In genomic region chr16:3610698-3611144, GRCh38 we compare ENCODE assay signal across 8 cellular contexts. TPM values are rescaled to one million over a fixed set of nuclear protein-coding genes. Genes with fewer than 3 reads are reported as not detected.
DNase-seq lines count a peak whose midpoint lies in the region; TF ChIP-seq lines count a peak whose summit lies in the region.

No MANE protein-coding gene starts in this region.

- peaks cover 12% of the 10 kb centered on the region; the same call in 1 of the 2 replicates for H3K4me1 ChIP-seq in Caco-2
- peaks cover 9% of the 10 kb centered on the region; the same call in 1 of the 2 replicates for H3K4me1 ChIP-seq in HUES64 (ENCODE audit: insufficient read depth, low read length)
- peaks cover 17% of the 10 kb centered on the region for H3K4me1 ChIP-seq in mammary epithelial cell (ENCODE audit: insufficient read depth, low read length)
- H3K4me1 ChIP-seq in urinary bladder (ENCODE audit: insufficient read depth): no peaks in the 10 kb centered on the region

- no peaks in the 10 kb centered on the region for H3K27me3 Mint-ChIP-seq in Caco-2 (ENCODE audit: insufficient read depth, unreplicated experiment)

- no peak for TF ChIP-seq CTCF in Caco-2 (IDR thresholded peaks at IDR 0.05; ENCODE audit: insufficient read depth in 1 of 2, low read depth in 1 of 2, low read length in 1 of 2, severe bottlenecking in 1 of 2, unreplicated experiment in 1 of 2)
- no peak for TF ChIP-seq CTCF in mammary epithelial cell (conservative IDR thresholded peaks at IDR 0.05 in 1 of 2, IDR thresholded peaks at IDR 0.05 in 1 of 2; ENCODE audit: extremely low read depth in 1 of 2, insufficient read depth in 1 of 2, low read depth in 1 of 2, low read length in 2 of 2)

- CTCF ChIA-PET in Caco-2 (lab: Charles Lee): no interaction called here
- CTCF ChIA-PET in mammary epithelial cell (lab: Charles Lee; ENCODE audit: low non-redundant PET): no interaction called here

- no peaks in the 10 kb centered on the region; the same call in 1 of the 2 replicates for H3K36me3 ChIP-seq in Caco-2 (ENCODE audit: control insufficient read depth, insufficient read depth, low read length)
- peaks cover 24% of the 10 kb centered on the region for H3K36me3 ChIP-seq in HUES64 (ENCODE audit: insufficient read depth, low read length)
- H3K36me3 ChIP-seq in mammary epithelial cell (ENCODE audit: insufficient read depth, low read length): peaks cover 5% of the 10 kb centered on the region
- no peaks in the 10 kb centered on the region for H3K36me3 ChIP-seq in urinary bladder (ENCODE audit: insufficient read depth)

- H3K4me1 Mint-ChIP-seq in Caco-2 (ENCODE audit: low read depth, unreplicated experiment): peaks cover 28% of the 10 kb centered on the region

- POLR2A ChIA-PET in Caco-2 (lab: Charles Lee): interaction anchor here (0.5 kb wide), 1 partner anchor 85 kb away, joined by 7 read pairs; no protein-coding TSS in a partner anchor

- dilution Hi-C loops in mammary epithelial cell (cut with HindIII; ENCODE audit: low sequenced_read_pairs): no loop called here

- DNase-seq in Caco-2 (no peak), mammary epithelial cell (peak; percentile 7), medulla oblongata (ENCODE audit: extremely low spot score) (peak; percentile 3), NK-92 (lab: John Stamatoyannopoulos, UW; ENCODE audit: unreplicated experiment) (no peak), T-helper 9 cell (no peak), NCI-H1105 treated with DMSO at 0.1 percent for 48 hours (lab: John Stamatoyannopoulos, UW) (no peak)

- H3K79me2 ChIP-seq in mammary epithelial cell (ENCODE audit: insufficient read depth, low read length): peaks cover 41% of the 10 kb centered on the region

- WGBS in HUES64: 8% methylated on average over 10 of the region's 10 CpGs
- WGBS in mammary epithelial cell (ENCODE audit: low coverage, missing lambda C conversion rate): 14% methylated on average over 7 of the region's 10 CpGs
- 3% methylated on average over 10 of the region's 10 CpGs for WGBS in urinary bladder

- peak overlapping the region; percentile 80 for H3K4me2 ChIP-seq in mammary epithelial cell (ENCODE audit: insufficient read depth, low read depth, low read length)

- H2AFZ ChIP-seq in mammary epithelial cell (ENCODE audit: low read depth, low read length): peak overlapping the region; percentile 92

- in situ Hi-C loops in mammary epithelial cell (cut with MboI; ENCODE audit: low sequenced_read_pairs in 2 of 2): no loop called here

- no peaks in the 10 kb centered on the region for H3K9me3 Mint-ChIP-seq in Caco-2 (ENCODE audit: unreplicated experiment)

- peak overlapping the region; percentile 94 for H3K27ac Mint-ChIP-seq in Caco-2 (ENCODE audit: unreplicated experiment)

- no peaks in the 10 kb centered on the region for H3K9me3 ChIP-seq in Caco-2
- no peaks in the 10 kb centered on the region for H3K9me3 ChIP-seq in HUES64 (ENCODE audit: insufficient read depth, low read depth, low read length)
- H3K9me3 ChIP-seq in mammary epithelial cell (replicated peaks; ENCODE audit: insufficient read depth, low read length): no peaks in the 10 kb centered on the region

- H3K4me3 ChIP-seq in Caco-2 (ENCODE audit: low read depth, low read length): peak overlapping the region; percentile 80
- peak overlapping the region; percentile 100 for H3K4me3 ChIP-seq in HUES64 (ENCODE audit: low read length)
- peak overlapping the region; percentile 82 to 97 (median 86) for H3K4me3 ChIP-seq in mammary epithelial cell (replicated peaks in 1 of 3; ENCODE audit: insufficient read depth in 1 of 3, low read depth in 2 of 3, low read length in 3 of 3)
- H3K4me3 ChIP-seq in urinary bladder (ENCODE audit: low read depth, low read length): peak overlapping the region; percentile 62

- H3K27ac ChIP-seq in HUES64 (ENCODE audit: low read depth, low read length) (no peak overlapping the region; the same call in 1 of the 2 replicates), mammary epithelial cell (ENCODE audit: insufficient read depth, low read depth, low read length) (peak overlapping the region; percentile 35), urinary bladder (ENCODE audit: low read depth) (peak overlapping the region; percentile 64)

- no peaks in the 10 kb centered on the region for H4K20me1 ChIP-seq in mammary epithelial cell (ENCODE audit: insufficient read depth, low read length)

- intact Hi-C loops in Caco-2 (cut with micrococcal nuclease; ENCODE audit: unreplicated experiment): no loop called here
- intact Hi-C loops in mammary epithelial cell (cut with micrococcal nuclease): no loop called here

- peak overlapping the region; percentile 94 for H3K4me3 Mint-ChIP-seq in Caco-2 (ENCODE audit: unreplicated experiment)

- BruUV-seq in Caco-2 (replicated peaks; lab: Mats Ljungman, UMichigan) (no TSS peak), mammary epithelial cell (replicated peaks; lab: Mats Ljungman, UMichigan) (no TSS peak)

- H3K9ac ChIP-seq in HUES64 (ENCODE audit: low read depth, low read length): peak overlapping the region; percentile 74
- H3K9ac ChIP-seq in mammary epithelial cell (ENCODE audit: insufficient read depth, low read length): peak overlapping the region; percentile 69

- peaks cover 6% of the 10 kb centered on the region for H3K36me3 Mint-ChIP-seq in Caco-2 (ENCODE audit: insufficient read depth, unreplicated experiment)

- H3K27me3 ChIP-seq in Caco-2 (replicated peaks; ENCODE audit: control insufficient read depth, insufficient read depth, low read length) (no peaks in the 10 kb centered on the region), HUES64 (ENCODE audit: insufficient read depth, low read length) (no peaks in the 10 kb centered on the region), mammary epithelial cell (ENCODE audit: insufficient read depth, low read length) (no peaks in the 10 kb centered on the region)

RNA-seq across cellular contexts. Expression of gene SLX4, which starts 0.7 kb away (rescaled TPM):
- total RNA-seq in Caco-2 (2022) (9.6 and 10.4 TPM in 2 replicates), mammary epithelial cell (1 to 10 TPM; 6.2 to 8.7 TPM), urinary bladder (4.4 TPM)
- 6.0 TPM for polyA plus RNA-seq in HUES64 (2013, experiment 1 of 2)
- 7.0 TPM for polyA plus RNA-seq in HUES64 (2013, experiment 2 of 2)
- polyA plus RNA-seq in mammary epithelial cell (1.2 TPM), urinary bladder (2.7 TPM)
- polyA minus RNA-seq in mammary epithelial cell: 4.3 TPM

RNA-seq across cellular contexts. Expression of gene NLRC3, which starts 33.5 kb away (rescaled TPM):
- total RNA-seq in Caco-2 (2022) (not detected in 2 replicates), mammary epithelial cell (under 1 TPM; under 0.01 to 0.05 TPM), urinary bladder (1.2 TPM)
- 0.30 TPM for polyA plus RNA-seq in HUES64 (2013, experiment 1 of 2)
- 0.32 TPM for polyA plus RNA-seq in HUES64 (2013, experiment 2 of 2)
- polyA plus RNA-seq in mammary epithelial cell (not detected), urinary bladder (0.49 TPM)
- polyA minus RNA-seq in mammary epithelial cell: not detected

RNA-seq across cellular contexts. Expression of gene DNASE1, which starts 43.8 kb away (rescaled TPM):
- total RNA-seq in Caco-2 (2022) (26.2 and 38.1 TPM in 2 replicates), mammary epithelial cell (10 to 100 TPM; 11.1 to 13.8 TPM), urinary bladder (25.2 TPM)
- 6.6 TPM for polyA plus RNA-seq in HUES64 (2013, experiment 1 of 2)
- polyA plus RNA-seq in HUES64 (2013, experiment 2 of 2): 6.9 TPM
- polyA plus RNA-seq in mammary epithelial cell (4.0 TPM), urinary bladder (9.4 TPM)
- polyA minus RNA-seq in mammary epithelial cell: not detected

Comparison
In these comparisons a context has a peak if more than half of its experiments do, and no peak if none do; other contexts are left out.
1. DNase-seq: peak in mammary epithelial cell (single experiment) and medulla oblongata (single experiment); none in Caco-2 (0 of 2), NK-92 (single experiment), T-helper 9 cell (single experiment) and NCI-H1105 treated with DMSO at 0.1 percent for 48 hours (single experiment).
2. Peak in every context shown above with its lines, with median percentiles within 50 percentile points of each other: H3K4me3 ChIP-seq.